8 cellular contexts compared by ENCODE assay signal in the genomic region with DNA sequence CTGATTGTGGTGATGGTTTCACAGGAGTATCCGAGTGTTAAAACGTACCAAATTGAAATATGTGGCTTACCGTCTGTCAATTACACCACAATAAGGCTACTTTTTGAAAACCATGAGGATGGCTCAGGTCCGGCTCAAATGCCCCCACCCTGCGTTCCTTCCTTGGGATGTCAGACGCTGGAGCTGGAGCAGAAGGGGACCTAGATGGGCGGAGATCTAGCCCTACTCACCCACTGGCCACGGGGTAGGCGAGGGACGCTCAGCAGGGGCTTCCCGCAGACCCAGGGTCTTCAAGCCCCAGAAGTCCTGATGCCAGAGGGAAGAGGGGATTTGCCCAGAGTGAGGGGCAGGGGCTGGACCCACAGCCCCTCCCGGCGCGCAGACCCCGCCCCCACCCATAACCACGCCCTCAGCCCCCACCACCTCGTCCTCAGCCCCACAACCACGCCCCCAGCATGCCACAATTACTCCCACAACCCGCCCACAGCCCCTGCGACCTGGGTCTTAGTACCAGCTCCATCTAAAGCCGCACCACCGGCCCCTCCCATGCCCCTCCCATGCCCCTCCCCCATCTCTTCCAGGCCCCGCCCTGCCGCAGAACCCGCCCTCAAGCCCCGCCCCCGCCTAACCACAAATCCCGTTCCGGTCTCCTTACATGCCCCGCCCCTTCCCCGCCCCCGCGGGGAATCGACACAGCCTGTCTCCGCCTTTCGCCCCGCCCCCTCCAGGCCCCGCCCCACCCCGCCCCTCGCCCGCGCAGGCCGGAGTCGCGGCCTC. TPM values are rescaled to one million over a fixed set of nuclear protein-coding genes. Genes with fewer than 3 reads are reported as not detected.
DNase-seq lines count a peak whose midpoint lies in the region; ATAC-seq, FAIRE-seq and TF ChIP-seq lines count a peak whose summit lies in the region.

A gene with protein sequence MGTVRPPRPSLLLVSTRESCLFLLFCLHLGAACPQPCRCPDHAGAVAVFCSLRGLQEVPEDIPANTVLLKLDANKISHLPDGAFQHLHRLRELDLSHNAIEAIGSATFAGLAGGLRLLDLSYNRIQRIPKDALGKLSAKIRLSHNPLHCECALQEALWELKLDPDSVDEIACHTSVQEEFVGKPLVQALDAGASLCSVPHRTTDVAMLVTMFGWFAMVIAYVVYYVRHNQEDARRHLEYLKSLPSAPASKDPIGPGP (plus strand): TSS at position 764 of the 777 bp plus-strand sequence. CDS start 1,135 bp downstream, outside the sequence.

- intact Hi-C loops in heart right ventricle (cut with DNase I) = loop anchor here in 2 of 10 donors (10.0 kb wide), 2 partner anchors 90 to 110 kb away; no protein-coding TSS in a partner anchor
- intact Hi-C loops in psoas muscle (cut with DNase I) = no loop called here

- H3K9me3 ChIP-seq in heart right ventricle (peaks cover 0 to 16% (median 5%) of the 10 kb centered on the region in 11 donors), psoas muscle (peaks cover 14% of the 10 kb centered on the region)

- peaks cover 0 to 10% (median 6%) of the 10 kb centered on the region in 9 donors for H3K4me1 ChIP-seq in heart right ventricle
- no peaks in the 10 kb centered on the region for H3K4me1 ChIP-seq in psoas muscle

- H3K9me3 Mint-ChIP-seq in activated naive CD4-positive, alpha-beta T cell treated with anti-CD3 and anti-CD28 coated beads, Interleukin-2, amount 50 U/mL, for 72 hours = peaks cover 7 to 8% of the 10 kb centered on the region in 2 donors

- H3K27me3 ChIP-seq in heart right ventricle (peaks cover 0 to 13% (median 3%) of the 10 kb centered on the region in 7 donors), psoas muscle (ENCODE audit: insufficient read depth in 3 of 3, low read length in 2 of 3) (peaks cover 0 to 34% (median 10%) of the 10 kb centered on the region in 3 donors)

- FAIRE-seq in D721Med (lab: Jason Lieb, UNC) = no peak

- peak; percentile 95 for DNase-seq in D721Med (ENCODE audit: insufficient read length, low spot score)
- peak in 62 of 76 experiments; percentile 16 to 91 (median 68) for DNase-seq in HUDEP-2 (lab: John Stamatoyannopoulos, UW; ENCODE audit: unreplicated experiment in 76 of 76)
- peak; percentile 89 for DNase-seq in SK-MEL-5 (ENCODE audit: low read depth, low spot score)
- DNase-seq in activated naive CD4-positive, alpha-beta T cell treated with anti-CD3 and anti-CD28 coated beads, Interleukin-2, amount 50 U/mL, for 72 hours (ENCODE audit: low spot score in 2 of 2) = peak; percentile 75 to 80
- DNase-seq in heart right ventricle = peak; percentile 82 to 90
- DNase-seq in psoas muscle = peak; percentile 88
- peak; percentile 86 for DNase-seq in ureter (ENCODE audit: low spot score)

- no peak for TF ChIP-seq CTCF in D721Med (IDR thresholded peaks at IDR 0.05; ENCODE audit: insufficient read depth, missing control alignments)
- no peak for TF ChIP-seq CTCF in heart right ventricle (IDR thresholded peaks at IDR 0.05)
- TF ChIP-seq CTCF in psoas muscle (IDR thresholded peaks at IDR 0.05) = no peak

- H3K36me3 ChIP-seq in heart right ventricle (peaks cover 0 to 5% (median 0%) of the 10 kb centered on the region in 9 donors), psoas muscle (ENCODE audit: insufficient read depth in 1 of 2, low read depth in 1 of 2) (no peaks in the 10 kb centered on the region)

- H3K27ac Mint-ChIP-seq in activated naive CD4-positive, alpha-beta T cell treated with anti-CD3 and anti-CD28 coated beads, Interleukin-2, amount 50 U/mL, for 72 hours = peak within 1 kb of the TSS in 1 of 2 donors; percentile 44

- in situ Hi-C loops in SK-MEL-5 (cut with HindIII; ENCODE audit: low pct_unique_long_range_greater_than_20kb, low sequenced_read_pairs) = no loop called here

- H3K4me3 ChIP-seq in heart right ventricle (peak within 1 kb of the TSS; percentile 65 to 89 (median 82)), psoas muscle (peak within 1 kb of the TSS; percentile 63)

- ATAC-seq in activated naive CD4-positive, alpha-beta T cell treated with anti-CD3 and anti-CD28 coated beads, Interleukin-2, amount 50 U/mL, for 72 hours = peak; percentile 67 to 83
- ATAC-seq in heart right ventricle (peak; percentile 85 to 88 (median 87)), psoas muscle (peak; percentile 44 to 70 (median 68)), HG02798 (IDR thresholded peaks at IDR 0.05; ENCODE audit: poor library complexity, unreplicated experiment) (no peak)

- H3K27ac ChIP-seq in heart right ventricle (peak within 1 kb of the TSS in 5 of 10 donors; percentile 10 to 65 (median 47)), psoas muscle (no peak within 1 kb of the TSS)

- no peaks in the 10 kb centered on the region for H3K36me3 Mint-ChIP-seq in activated naive CD4-positive, alpha-beta T cell treated with anti-CD3 and anti-CD28 coated beads, Interleukin-2, amount 50 U/mL, for 72 hours

- WGBS in heart right ventricle, 2 donors = 5 to 6% methylated on average over 30 to 45 of the region's 45 CpGs
- WGBS in psoas muscle, 3 donors = 5 to 9% (median 5%) methylated on average over 29 to 45 of the region's 45 CpGs

RNA-seq across cellular contexts. Expression of the gene that starts here (rescaled TPM):
- total RNA-seq in SK-MEL-5 (2014; rRNA removed; shearing (Covaris generic)) = 1.5 TPM in 2 replicates
- polyA plus RNA-seq in SK-MEL-5 (2015; cell fraction: cytosol; rRNA removed) = 3.7 and 5.4 TPM in 2 replicates
- polyA plus RNA-seq in SK-MEL-5 (2015; cell fraction: nucleus; rRNA removed) = 1.4 and 2.2 TPM in 2 replicates
- total RNA-seq in activated naive CD4-positive, alpha-beta T cell treated with anti-CD3 and anti-CD28 coated beads, Interleukin-2, amount 50 U/mL, for 72 hours = 1 to 10 TPM; 4.8 to 5.6 TPM
- total RNA-seq in heart right ventricle = 1 to 10 TPM; 1.2 to 3.2 (median 2.1) TPM
- polyA plus RNA-seq in heart right ventricle = 1 to 10 TPM; 1.2 to 2.3 TPM
- 1 to 10 TPM in 1 of 4 donors, under 1 TPM in 3; 0.13 to 1.1 (median 0.23) TPM for total RNA-seq in psoas muscle
- under 1 TPM; 0.08 to 0.29 (median 0.08) TPM for polyA plus RNA-seq in psoas muscle
- 3.8 TPM for total RNA-seq in ureter
